Comparison of ENCODE assay signal across 23 cellular contexts in genomic region chr1:168674252-168674651, GRCh38. TPM values are rescaled to one million over a fixed set of nuclear protein-coding genes. Genes with fewer than 3 reads are reported as not detected.
"Had no signal": no experiment of that assay in that cellular context is flagged by ENCODE, and none has a peak within 500 bp of the region (broad histone marks: within the 10 kb centered on the region; RNA-seq: fewer than 3 reads in every experiment).

No MANE protein-coding gene starts in this region.

- H3K27ac ChIP-seq: adrenal gland, ascending aorta, cardiac muscle cell, foreskin keratinocyte, right lobe of liver, testis, transverse colon had no signal

- H3K4me3 ChIP-seq: adrenal gland, ascending aorta, cardiac muscle cell, right lobe of liver, testis, transverse colon had no signal

- DNase-seq: activated CD4-positive, alpha-beta T cell treated with anti-CD3 and anti-CD28 coated beads for 48 hours; activated CD4-positive, alpha-beta T cell treated with anti-CD3 and anti-CD28 coated beads, Interleukin-2, amount 50 U/mL, for 48 hours; activated CD8-positive, alpha-beta memory T cell treated with anti-CD3 and anti-CD28 coated beads for 24 hours; activated effector memory CD4-positive, alpha-beta T cell treated with anti-CD3 and anti-CD28 coated beads, Interleukin-2, amount 50 U/mL, for 16 hours; activated naive CD4-positive, alpha-beta T cell treated with anti-CD3 and anti-CD28 coated beads for 36 hours; activated naive CD8-positive, alpha-beta T cell treated with anti-CD3 and anti-CD28 coated beads for 36 hours; activated T-cell treated with anti-CD3 and anti-CD28 coated beads, Interleukin-2, amount 50 U/mL, for 1 hour; adrenal gland; cortex of kidney; foreskin keratinocyte; natural killer cell; right lobe of liver; stimulated activated CD4-positive, alpha-beta T cell treated with anti-CD3 and anti-CD28 coated beads, Interleukin-2, amount 100 ng/mL, for 48 hours; stimulated activated naive CD4-positive, alpha-beta T cell treated with Interleukin-2 at 50 U/mL for 16 hours; T-helper 1 cell; testis; transverse colon had no signal

- H3K36me3 ChIP-seq: adrenal gland, ascending aorta, cardiac muscle cell, right lobe of liver, transverse colon had no signal

- H3K4me1 ChIP-seq: adrenal gland, ascending aorta, foreskin keratinocyte, right lobe of liver, transverse colon had no signal

- H3K27me3 ChIP-seq: adrenal gland, ascending aorta, cardiac muscle cell, foreskin keratinocyte, right lobe of liver, testis, transverse colon had no signal

- H3K9me3 ChIP-seq: adrenal gland, ascending aorta, right lobe of liver, testis, transverse colon had no signal

- ATAC-seq: esophagus mucosa, foreskin keratinocyte, natural killer cell, right lobe of liver had no signal

RNA-seq across cellular contexts. Expression of gene DPT, which starts 54.8 kb away (rescaled TPM):
- total RNA-seq: activated naive CD4-positive, alpha-beta T cell treated with anti-CD3 and anti-CD28 coated beads for 36 hours; activated naive CD8-positive, alpha-beta T cell treated with anti-CD3 and anti-CD28 coated beads for 36 hours; activated T-helper 1 cell treated with anti-CD3 and anti-CD28 coated beads, Interleukin-12 subunit alpha, Interleukin-12 subunit beta, Interleukin-2, Interleukin-4 antibody, amounts not matched to agents 30 ng/mL and 10 ng/mL and 1 ng/mL, durations not matched to agents 14 hours and 24 hours and 36 hours; cardiac muscle cell; foreskin keratinocyte; mononuclear cell; natural killer cell; renal cortical epithelial cell had no signal
